24 cellular contexts compared by ENCODE assay signal in the genomic region with DNA sequence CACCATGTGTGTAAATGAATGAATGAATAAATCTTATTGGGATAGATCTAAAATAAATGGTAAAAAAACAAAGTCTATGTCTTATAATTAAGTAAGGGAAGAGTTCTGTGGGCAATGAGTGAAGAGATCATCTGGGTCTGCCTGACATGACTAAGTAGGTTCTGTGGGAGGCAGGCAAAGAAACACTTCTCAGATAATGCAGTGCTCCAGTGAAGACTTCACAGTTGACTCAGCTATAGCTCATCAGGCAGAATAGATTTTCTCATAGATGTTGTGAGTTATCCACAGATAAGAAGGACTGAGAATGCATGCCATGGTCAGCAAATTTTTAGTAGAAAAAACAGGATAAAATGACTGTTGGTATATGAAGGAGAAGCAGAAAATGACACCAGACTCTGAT. TPM values are rescaled to one million over a fixed set of nuclear protein-coding genes. Genes with fewer than 3 reads are reported as not detected.
"Had no signal": no experiment of that assay in that cellular context is flagged by ENCODE, and none has a peak within 500 bp of the region (broad histone marks: within the 10 kb centered on the region; RNA-seq: fewer than 3 reads in every experiment).

No MANE protein-coding gene starts in this region.

- H3K4me3 ChIP-seq: ascending aorta, body of pancreas, cardiac muscle cell, SK-N-MC had no signal

- H3K36me3 ChIP-seq: ascending aorta, cardiac muscle cell had no signal

- H3K36me3 Mint-ChIP-seq: activated CD4-positive, alpha-beta memory T cell treated with anti-CD3 and anti-CD28 coated beads for 36 hours; activated naive CD4-positive, alpha-beta T cell treated with anti-CD3 and anti-CD28 coated beads, Interleukin-2, amount 50 U/mL, for 24 hours; T-cell had no signal

- H3K4me3 Mint-ChIP-seq: activated CD4-positive, alpha-beta memory T cell treated with anti-CD3 and anti-CD28 coated beads for 36 hours; activated CD4-positive, alpha-beta T cell treated with anti-CD3 and anti-CD28 coated beads, Interleukin-2, amount 10 ng/mL, durations not matched to agents 7 days and 5 days; activated naive CD4-positive, alpha-beta T cell treated with anti-CD3 and anti-CD28 coated beads, Interleukin-2, amount 50 U/mL, for 24 hours; T-cell had no signal

- ATAC-seq: body of pancreas, T-cell had no signal

- H3K27ac Mint-ChIP-seq: activated CD4-positive, alpha-beta memory T cell treated with anti-CD3 and anti-CD28 coated beads for 36 hours; activated CD4-positive, alpha-beta T cell treated with anti-CD3 and anti-CD28 coated beads, Interleukin-2, amount 10 ng/mL, durations not matched to agents 7 days and 5 days; activated naive CD4-positive, alpha-beta T cell treated with anti-CD3 and anti-CD28 coated beads, Interleukin-2, amount 50 U/mL, for 24 hours; T-cell had no signal

- H3K4me1 Mint-ChIP-seq: activated CD4-positive, alpha-beta T cell treated with anti-CD3 and anti-CD28 coated beads, Interleukin-2, amount 10 ng/mL, durations not matched to agents 7 days and 5 days; T-cell had no signal

- H3K9me3 Mint-ChIP-seq: activated CD4-positive, alpha-beta memory T cell treated with anti-CD3 and anti-CD28 coated beads for 36 hours; activated CD4-positive, alpha-beta T cell treated with anti-CD3 and anti-CD28 coated beads, Interleukin-2, amount 10 ng/mL, durations not matched to agents 7 days and 5 days; activated naive CD4-positive, alpha-beta T cell treated with anti-CD3 and anti-CD28 coated beads, Interleukin-2, amount 50 U/mL, for 24 hours had no signal

- H3K27me3 ChIP-seq: ascending aorta, body of pancreas, cardiac muscle cell had no signal

- DNase-seq: activated CD4-positive, alpha-beta memory T cell treated with anti-CD3 and anti-CD28 coated beads for 36 hours; activated CD4-positive, alpha-beta T cell treated with anti-CD3 and anti-CD28 coated beads, Interleukin-2, amount 10 ng/mL, durations not matched to agents 7 days and 5 days; activated CD4-positive, CD25-positive, alpha-beta regulatory T cell; activated effector memory CD4-positive, alpha-beta T cell treated with Interleukin-2 at 50 U/mL for 16 hours; activated naive CD4-positive, alpha-beta T cell; activated T-cell treated with anti-CD3 and anti-CD28 coated beads for 4 hours; body of pancreas; Kasumi-1; KBM-7; NCI-H1105 treated with DMSO at 0.1 percent for 48 hours; NCI-H1436 treated with DMSO at 0.1 percent for 48 hours; NCI-H1930; NCI-H2107; NCI-H2171 treated with DMSO at 0.1 percent for 48 hours; NCI-H345; NCI-H510A; SIG-M5; T-cell; T1000 had no signal

- H3K9me3 ChIP-seq: ascending aorta, body of pancreas had no signal

- H3K27ac ChIP-seq: ascending aorta, body of pancreas, cardiac muscle cell, SK-N-MC had no signal

- H3K27me3 Mint-ChIP-seq: activated CD4-positive, alpha-beta memory T cell treated with anti-CD3 and anti-CD28 coated beads for 36 hours; activated naive CD4-positive, alpha-beta T cell treated with anti-CD3 and anti-CD28 coated beads, Interleukin-2, amount 50 U/mL, for 24 hours had no signal

- H3K4me1 ChIP-seq: ascending aorta, body of pancreas had no signal

RNA-seq across cellular contexts. Expression of a gene that starts 12.4 kb away (rescaled TPM):
- total RNA-seq: activated CD4-positive, alpha-beta memory T cell treated with anti-CD3 and anti-CD28 coated beads for 36 hours; activated CD4-positive, alpha-beta T cell treated with anti-CD3 and anti-CD28 coated beads, Interleukin-2, amount 10 ng/mL, durations not matched to agents 7 days and 5 days; activated CD8-positive, alpha-beta memory T cell treated with anti-CD3 and anti-CD28 coated beads for 36 hours; ascending aorta; body of pancreas; cardiac muscle cell; T-cell had no signal
- polyA plus RNA-seq: cardiac muscle cell had no signal

RNA-seq across cellular contexts. Expression of a gene that starts 14.5 kb away (rescaled TPM):
- total RNA-seq: activated CD4-positive, alpha-beta memory T cell treated with anti-CD3 and anti-CD28 coated beads for 36 hours; activated CD4-positive, alpha-beta T cell treated with anti-CD3 and anti-CD28 coated beads, Interleukin-2, amount 10 ng/mL, durations not matched to agents 7 days and 5 days; activated CD8-positive, alpha-beta memory T cell treated with anti-CD3 and anti-CD28 coated beads for 36 hours; ascending aorta; body of pancreas; cardiac muscle cell; T-cell had no signal
- polyA plus RNA-seq: cardiac muscle cell had no signal

RNA-seq across cellular contexts. Expression of a gene that starts 16.7 kb away (rescaled TPM):
- total RNA-seq: activated CD4-positive, alpha-beta memory T cell treated with anti-CD3 and anti-CD28 coated beads for 36 hours; activated CD4-positive, alpha-beta T cell treated with anti-CD3 and anti-CD28 coated beads, Interleukin-2, amount 10 ng/mL, durations not matched to agents 7 days and 5 days; activated CD8-positive, alpha-beta memory T cell treated with anti-CD3 and anti-CD28 coated beads for 36 hours; ascending aorta; body of pancreas; cardiac muscle cell; T-cell had no signal
- polyA plus RNA-seq: cardiac muscle cell had no signal

RNA-seq across cellular contexts. Expression of a gene that starts 20.9 kb away (rescaled TPM):
- total RNA-seq: activated CD4-positive, alpha-beta memory T cell treated with anti-CD3 and anti-CD28 coated beads for 36 hours; activated CD4-positive, alpha-beta T cell treated with anti-CD3 and anti-CD28 coated beads, Interleukin-2, amount 10 ng/mL, durations not matched to agents 7 days and 5 days; activated CD8-positive, alpha-beta memory T cell treated with anti-CD3 and anti-CD28 coated beads for 36 hours; ascending aorta; body of pancreas; cardiac muscle cell; T-cell had no signal
- polyA plus RNA-seq: cardiac muscle cell had no signal

RNA-seq across cellular contexts. Expression of a gene that starts 23.1 kb away (rescaled TPM):
- total RNA-seq: activated CD4-positive, alpha-beta memory T cell treated with anti-CD3 and anti-CD28 coated beads for 36 hours; activated CD4-positive, alpha-beta T cell treated with anti-CD3 and anti-CD28 coated beads, Interleukin-2, amount 10 ng/mL, durations not matched to agents 7 days and 5 days; activated CD8-positive, alpha-beta memory T cell treated with anti-CD3 and anti-CD28 coated beads for 36 hours; ascending aorta; body of pancreas; cardiac muscle cell; T-cell had no signal
- polyA plus RNA-seq: cardiac muscle cell had no signal
